8 cellular contexts compared by ENCODE assay signal in the genomic region with DNA sequence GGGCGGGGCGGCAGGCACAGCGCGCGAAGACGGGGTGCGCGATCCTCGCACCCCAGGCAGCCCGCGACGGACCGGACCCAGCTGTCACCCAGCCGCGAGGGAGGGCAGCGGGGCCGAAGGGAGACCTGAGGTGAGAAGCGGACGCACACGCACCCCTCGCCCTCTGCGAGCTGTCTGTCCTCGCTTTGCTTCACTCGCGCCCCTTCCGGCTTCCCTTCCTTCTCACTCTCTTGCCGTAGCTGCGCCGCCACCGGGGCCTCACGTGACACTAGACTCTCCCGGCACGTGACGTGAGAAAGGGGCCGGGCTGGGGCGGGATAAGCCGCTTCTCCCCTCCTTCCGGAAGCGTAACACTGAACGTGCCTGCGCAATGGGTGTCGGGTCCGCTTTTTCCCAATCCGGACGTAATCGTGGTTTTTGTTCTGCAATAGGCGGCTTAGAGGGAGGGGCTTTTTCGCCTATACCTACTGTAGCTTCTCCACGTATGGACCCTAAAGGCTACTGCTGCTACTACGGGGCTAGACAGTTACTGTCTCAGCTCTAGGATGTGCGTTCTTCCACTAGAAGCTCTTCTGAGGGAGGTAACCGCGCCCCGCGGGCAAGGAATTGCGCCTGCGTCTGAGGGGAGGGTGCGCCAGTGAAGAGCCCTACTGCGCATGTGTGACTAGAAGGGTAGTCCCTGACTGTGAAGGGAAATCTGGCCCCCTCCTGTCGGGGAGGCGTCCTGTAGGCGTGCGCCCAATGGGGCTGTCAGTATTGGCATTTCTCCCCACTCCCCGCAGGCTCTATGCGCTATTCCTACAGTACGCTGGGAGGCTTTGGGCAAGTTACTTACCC. TPM values are rescaled to one million over a fixed set of nuclear protein-coding genes. Genes with fewer than 3 reads are reported as not detected.
DNase-seq lines count a peak whose midpoint lies in the region; ATAC-seq and TF ChIP-seq lines count a peak whose summit lies in the region.

Gene ATG3, minus strand, starts transcription at position 270 of the 837 bp plus-strand sequence. CDS start 434 bp downstream, outside the sequence.
Gene SLC35A5, plus strand, starts transcription at position 353 of the 837 bp plus-strand sequence. CDS start 1,359 bp downstream, outside the sequence.

- H3K9ac ChIP-seq in OCI-LY3 (ENCODE audit: low read length): peak within 1 kb of the TSS; percentile 95

- H3K4me3 Mint-ChIP-seq in endothelial cell (ENCODE audit: unreplicated experiment) (peak within 1 kb of the TSS; percentile 97), mesothelial cell of epicardium (peak within 1 kb of the TSS; percentile 96)

- peaks cover 11% of the 10 kb centered on the region for H3K36me3 Mint-ChIP-seq in endothelial cell (ENCODE audit: low read depth, unreplicated experiment)
- peaks cover 15% of the 10 kb centered on the region for H3K36me3 Mint-ChIP-seq in mesothelial cell of epicardium

- peak within 1 kb of the TSS; percentile 94 for H3K4me3 ChIP-seq in OCI-LY3 (ENCODE audit: low read length)

- peaks cover 52% of the 10 kb centered on the region for H3K79me2 ChIP-seq in OCI-LY3 (ENCODE audit: low read length)

- H3K4me1 Mint-ChIP-seq in endothelial cell (ENCODE audit: unreplicated experiment): peaks cover 19% of the 10 kb centered on the region
- peaks cover 31% of the 10 kb centered on the region for H3K4me1 Mint-ChIP-seq in mesothelial cell of epicardium

- H3K4me2 ChIP-seq in OCI-LY3 (ENCODE audit: low read length): peak within 1 kb of the TSS; percentile 87

- H3K27me3 Mint-ChIP-seq in endothelial cell (ENCODE audit: unreplicated experiment) (peaks cover 9% of the 10 kb centered on the region), mesothelial cell of epicardium (ENCODE audit: low read depth) (no peaks in the 10 kb centered on the region)

- DNase-seq in DMS 273 (lab: John Stamatoyannopoulos, UW; ENCODE audit: unreplicated experiment): peak; percentile 100
- DNase-seq in HuH-7 (ENCODE audit: low spot score): peak; percentile 95
- peak; percentile 98 for DNase-seq in activated CD8-positive, alpha-beta memory T cell treated with anti-CD3 and anti-CD28 coated beads, Interleukin-2, amount 50 U/mL, for 48 hours
- DNase-seq in endothelial cell (ENCODE audit: low spot score): peak; percentile 96
- DNase-seq in mesothelial cell of epicardium (ENCODE audit: low spot score in 2 of 2, unreplicated experiment in 2 of 2): peak; percentile 97 to 99
- DNase-seq in stimulated activated CD8-positive, alpha-beta memory T cell treated with anti-CD3 and anti-CD28 coated beads, Interleukin-15, amount 100 ng/mL, for 48 hours (ENCODE audit: low read depth in 2 of 2): peak; percentile 97 to 98

- ATAC-seq in GM21515 (IDR thresholded peaks at IDR 0.05; ENCODE audit: unreplicated experiment): peak; percentile 81

- peaks cover 4% of the 10 kb centered on the region; the same call in 1 of the 2 replicates for H3K9me3 ChIP-seq in OCI-LY3 (ENCODE audit: insufficient read depth, low read length)

- no peaks in the 10 kb centered on the region for H4K20me1 ChIP-seq in OCI-LY3 (ENCODE audit: insufficient read depth, low read length)

- H3K9me3 Mint-ChIP-seq in endothelial cell (ENCODE audit: unreplicated experiment) (no peaks in the 10 kb centered on the region), mesothelial cell of epicardium (no peaks in the 10 kb centered on the region)

- H3K27ac Mint-ChIP-seq in endothelial cell (ENCODE audit: unreplicated experiment) (peak within 1 kb of the TSS; percentile 98), mesothelial cell of epicardium (peak within 1 kb of the TSS; percentile 99)

- no peaks in the 10 kb centered on the region for H3K27me3 ChIP-seq in OCI-LY3 (ENCODE audit: low read depth, low read length)

- H3K27ac ChIP-seq in OCI-LY3 (ENCODE audit: low read length): peak within 1 kb of the TSS; percentile 95

- peaks cover 27% of the 10 kb centered on the region for H3K4me1 ChIP-seq in OCI-LY3 (ENCODE audit: low read length)

- TF ChIP-seq CTCF in OCI-LY3 (IDR thresholded peaks at IDR 0.05; ENCODE audit: low read depth, low read length): no peak
- TF ChIP-seq CTCF in endothelial cell (IDR thresholded peaks at IDR 0.05; ENCODE audit: unreplicated experiment): no peak
- TF ChIP-seq CTCF in mesothelial cell of epicardium (IDR thresholded peaks at IDR 0.05; ENCODE audit: unreplicated experiment): no peak

- peaks cover 18% of the 10 kb centered on the region for H3K36me3 ChIP-seq in OCI-LY3 (replicated peaks; ENCODE audit: low read depth, low read length)

- peak within 1 kb of the TSS; percentile 98 for H2AFZ ChIP-seq in OCI-LY3 (ENCODE audit: low read depth, low read length)

RNA-seq across cellular contexts. Expression of gene ATG3, which starts in this region (rescaled TPM):
- total RNA-seq in endothelial cell (ENCODE audit: unreplicated experiment): 46.3 TPM
- total RNA-seq in mesothelial cell of epicardium: 25.9 to 27.6 TPM (median 27.5 TPM) in 3 replicates

RNA-seq across cellular contexts. Expression of gene SLC35A5, which starts in this region (rescaled TPM):
- total RNA-seq in endothelial cell (ENCODE audit: unreplicated experiment) (30.0 TPM), mesothelial cell of epicardium (25.8 to 28.2 TPM (median 28.0 TPM) in 3 replicates)

Comparison
In these comparisons a context has a peak if more than half of its experiments do, and no peak if none do; other contexts are left out.
1. Peak in every context shown above with its lines: DNase-seq, ATAC-seq, H3K4me3 ChIP-seq and H3K27ac ChIP-seq.